In genomic region chr7:41994746-41995110, GRCh38 we compare ENCODE assay signal across 25 cellular contexts.
"Had no signal": no experiment of that assay in that cellular context is flagged by ENCODE, and none has a peak within 500 bp of the region (broad histone marks: within the 10 kb centered on the region; RNA-seq: fewer than 3 reads in every experiment).

No MANE protein-coding gene starts in this region.

- H3K9me3 ChIP-seq: neutrophil, sigmoid colon, spleen, thoracic aorta, upper lobe of left lung had no signal

- DNase-seq: activated B cell treated with CpG ODN at 0.5 μM for 24 hours; activated CD4-positive, alpha-beta memory T cell treated with anti-CD3 and anti-CD28 coated beads, Interleukin-2, amount 10 ng/mL, durations not matched to agents 7 days and 5 days; activated CD4-positive, alpha-beta T cell treated with anti-CD3 and anti-CD28 coated beads for 4 hours; activated naive CD4-positive, alpha-beta T cell treated with anti-CD3 and anti-CD28 coated beads for 36 hours; activated T-cell treated with anti-CD3 and anti-CD28 coated beads, Interleukin-2, amount 50 U/mL, for 1 hour; aorta; brain microvascular endothelial cell; central memory CD4-positive, alpha-beta T cell; dorsolateral prefrontal cortex; hippocampal formation; sigmoid colon; spleen; stimulated activated CD4-positive, alpha-beta T cell treated with anti-CD3 and anti-CD28 coated beads, Interleukin-4, amount 100 ng/mL, for 4 hours; T-helper 9 cell; upper lobe of left lung had no signal

- H3K9ac ChIP-seq: parathyroid adenoma had no signal

- H3K27ac ChIP-seq: brain microvascular endothelial cell, dorsolateral prefrontal cortex, epithelial cell of prostate, neutrophil, parathyroid adenoma, spleen, thoracic aorta had no signal

- H2AFZ ChIP-seq: parathyroid adenoma had no signal

- ATAC-seq: activated T-helper 17 cell treated with anti-CD3 and anti-CD28 coated beads, Interleukin-2, amount 50 U/mL, for 72 hours; natural killer cell treated with Interleukin-12 subunit alpha and Interleukin-12 subunit beta and Interleukin-15 and Interleukin-18, amount 100 ng/mL, for 72 hours; stimulated activated memory B cell treated with anti-CD40 and anti-IgM and Interleukin-4, amounts not matched to agents 10 μg/mL and 1 μg/mL and 100 μg/mL, for 72 hours had no signal

- FAIRE-seq: colon, keratinocyte had no signal

- H3K4me1 ChIP-seq: parathyroid adenoma had no signal

- H3K4me3 ChIP-seq: dorsolateral prefrontal cortex, lung, sigmoid colon, spleen, thoracic aorta, upper lobe of left lung had no signal

- H3K27me3 ChIP-seq: brain microvascular endothelial cell, sigmoid colon, spleen, upper lobe of left lung had no signal

- H3K36me3 ChIP-seq: brain microvascular endothelial cell, neutrophil, spleen, thoracic aorta, upper lobe of left lung had no signal
